ENCODE assay signal across 9 cellular contexts in genomic region chr19:24159707-24160106, GRCh38.
DNase-seq lines count a peak whose midpoint lies in the region; ATAC-seq and TF ChIP-seq lines count a peak whose summit lies in the region.
"Had no signal": no experiment of that assay in that cellular context is flagged by ENCODE, and none has a peak within 500 bp of the region (broad histone marks: within the 10 kb centered on the region; RNA-seq: fewer than 3 reads in every experiment).

No MANE protein-coding gene starts in this region.

- H3K4me3 ChIP-seq in IMR-90 (ENCODE audit: insufficient read depth, low read depth, low read length) = no peak overlapping the region
- H3K4me3 ChIP-seq in WI38 (ENCODE audit: low read depth, low read length) = no peak overlapping the region
- H3K4me3 ChIP-seq in left lung = no peak overlapping the region
- H3K4me3 ChIP-seq: SK-N-MC had no signal

- no peaks in the 10 kb centered on the region for H3K36me3 ChIP-seq in IMR-90 (ENCODE audit: control insufficient read depth, insufficient read depth, low read length)
- peaks cover 0 to 13% of the 10 kb centered on the region in 2 donors for H3K36me3 ChIP-seq in left lung

- ATAC-seq in IMR-90 (ENCODE audit: low read depth) (0 out of 2 replicates have a peak, but pooled peaks have one; percentile 42), left lung (peak; percentile 63), GM21619 (IDR thresholded peaks at IDR 0.05; ENCODE audit: unreplicated experiment) (no peak)
- ATAC-seq in stimulated activated memory B cell treated with anti-CD40 and anti-IgM and Interleukin-4, amounts not matched to agents 10 μg/mL and 1 μg/mL and 100 μg/mL, for 72 hours = no peak

- no peak overlapping the region for H3K18ac ChIP-seq in IMR-90 (ENCODE audit: low read depth, low read length)

- H2BK5ac ChIP-seq in IMR-90 (ENCODE audit: low read depth, low read length, poor library complexity, severe bottlenecking) = no peak overlapping the region

- H3K27ac Mint-ChIP-seq in stimulated activated memory B cell treated with anti-CD40 and anti-IgM and Interleukin-4, amounts not matched to agents 10 μg/mL and 1 μg/mL and 100 μg/mL, for 72 hours = no peak overlapping the region

- no peak overlapping the region for H4K8ac ChIP-seq in IMR-90 (ENCODE audit: low read depth in 2 of 2, low read length in 2 of 2)

- TF ChIP-seq POLR2A in IMR-90 (IDR thresholded peaks at IDR 0.05; ENCODE audit: low read depth, low read length) = no peak

- no peaks in the 10 kb centered on the region for H3K4me1 Mint-ChIP-seq in stimulated activated memory B cell treated with anti-CD40 and anti-IgM and Interleukin-4, amounts not matched to agents 10 μg/mL and 1 μg/mL and 100 μg/mL, for 72 hours

- peaks cover 30% of the 10 kb centered on the region for H3K36me3 Mint-ChIP-seq in stimulated activated memory B cell treated with anti-CD40 and anti-IgM and Interleukin-4, amounts not matched to agents 10 μg/mL and 1 μg/mL and 100 μg/mL, for 72 hours

- no peak overlapping the region for H4K91ac ChIP-seq in IMR-90 (ENCODE audit: insufficient read depth, low read depth, low read length)

- no peak overlapping the region for H4K5ac ChIP-seq in IMR-90 (ENCODE audit: low read depth, low read length)

- POLR2A ChIA-PET in IMR-90 (lab: Charles Lee; ENCODE audit: unreplicated experiment) = no interaction called here

- CTCF ChIA-PET in IMR-90 (lab: Yijun Ruan, JAX) = no interaction called here

- dilution Hi-C loops in IMR-90 (cut with HindIII; ENCODE audit: low sequenced_read_pairs, unreplicated experiment) = no loop called here

- TF ChIP-seq CTCF in IMR-90 (conservative IDR thresholded peaks at IDR 0.05; ENCODE audit: low read depth, low read length) = peak; percentile 38; the same call in 1 of the 2 replicates
- peak; percentile 40; the same call in 1 of the 2 replicates for TF ChIP-seq CTCF in WI38 (IDR thresholded peaks at IDR 0.05; ENCODE audit: low read depth, low read length)
- peak in 1 of 2 donors; percentile 0 for TF ChIP-seq CTCF in left lung (IDR thresholded peaks at IDR 0.05)

- H4K20me1 ChIP-seq in IMR-90 (ENCODE audit: insufficient read depth, low read length) = no peaks in the 10 kb centered on the region

- H3K56ac ChIP-seq in IMR-90 (ENCODE audit: extremely low read depth, insufficient read depth, low read length) = no peak overlapping the region

- H3K4ac ChIP-seq in IMR-90 (ENCODE audit: low read depth, low read length) = no peak overlapping the region

- no peak overlapping the region for H2BK120ac ChIP-seq in IMR-90 (ENCODE audit: low read depth, low read length)

- BruUV-seq in IMR-90 (replicated peaks; lab: Mats Ljungman, UMichigan) = no TSS peak

- no peak overlapping the region for H3K9ac ChIP-seq in IMR-90 (ENCODE audit: low read depth, low read length)

- H3K79me1 ChIP-seq in IMR-90 (ENCODE audit: low read depth in 1 of 2, low read length in 2 of 2) = no peaks in the 10 kb centered on the region

- no peak overlapping the region for H2AFZ ChIP-seq in IMR-90 (replicated peaks; ENCODE audit: low read length, poor library complexity)

- in situ Hi-C loops in IMR-90 (cut with MboI; ENCODE audit: low sequenced_read_pairs) = no loop called here

- no CpG with 5 or more reads among the region's 2 CpGs for WGBS in IMR-90 (ENCODE audit: extremely low coverage in 2 of 2, insufficient read length in 1 of 2), 2 experiments

- H3K27me3 ChIP-seq in IMR-90 (ENCODE audit: control insufficient read depth, insufficient read depth, low read length) (no peaks in the 10 kb centered on the region), left lung (no peaks in the 10 kb centered on the region)

- no peak overlapping the region for H2AK9ac ChIP-seq in IMR-90 (replicated peaks; ENCODE audit: low read depth, low read length, poor library complexity)

- H3K9me1 ChIP-seq in IMR-90 (ENCODE audit: insufficient read depth, low read length) = no peaks in the 10 kb centered on the region

- H3K9me3 Mint-ChIP-seq in stimulated activated memory B cell treated with anti-CD40 and anti-IgM and Interleukin-4, amounts not matched to agents 10 μg/mL and 1 μg/mL and 100 μg/mL, for 72 hours = peaks cover 29% of the 10 kb centered on the region

- H3K23ac ChIP-seq in IMR-90 (ENCODE audit: low read depth, low read length) = no peak overlapping the region

- no peaks in the 10 kb centered on the region for H3K27me3 Mint-ChIP-seq in stimulated activated memory B cell treated with anti-CD40 and anti-IgM and Interleukin-4, amounts not matched to agents 10 μg/mL and 1 μg/mL and 100 μg/mL, for 72 hours

- H3K27ac ChIP-seq in IMR-90 (ENCODE audit: insufficient read depth, low read length) (no peak overlapping the region), left lung (no peak overlapping the region)
- H3K27ac ChIP-seq: SK-N-MC had no signal

- no peak overlapping the region for H2BK15ac ChIP-seq in IMR-90 (ENCODE audit: low read depth, low read length)

- no peak overlapping the region for H3K14ac ChIP-seq in IMR-90 (replicated peaks; ENCODE audit: low read depth, low read length)

- H2BK20ac ChIP-seq in IMR-90 (ENCODE audit: low read depth, low read length) = no peak overlapping the region

- no peak overlapping the region for H3K4me3 Mint-ChIP-seq in stimulated activated memory B cell treated with anti-CD40 and anti-IgM and Interleukin-4, amounts not matched to agents 10 μg/mL and 1 μg/mL and 100 μg/mL, for 72 hours

- H3K9me3 ChIP-seq in IMR-90 (ENCODE audit: control insufficient read depth, insufficient read depth, low read length) = peaks cover 4% of the 10 kb centered on the region
- peaks cover 0 to 97% of the 10 kb centered on the region in 2 donors for H3K9me3 ChIP-seq in left lung

- DNase-seq in DMS114 treated with DMSO at 0.1 percent for 48 hours (lab: John Stamatoyannopoulos, UW; ENCODE audit: unreplicated experiment) (peak; percentile 4), IMR-90 (peak; percentile 17), left lung (no peak), GM03348 (ENCODE audit: low spot score) (no peak), COR-L47 (lab: John Stamatoyannopoulos, UW) (no peak)

- no peaks in the 10 kb centered on the region for H3K4me1 ChIP-seq in IMR-90 (ENCODE audit: control insufficient read depth, insufficient read depth, low read length)
- H3K4me1 ChIP-seq in left lung = no peaks in the 10 kb centered on the region

- H3K4me2 ChIP-seq in IMR-90 (ENCODE audit: low read depth, low read length) = no peak overlapping the region

- intact Hi-C loops in IMR-90 (cut with micrococcal nuclease) = loop anchor here (10.0 kb wide), 1 partner anchor 125 kb away; no protein-coding TSS in a partner anchor
- intact Hi-C loops in left lung (cut with DNase I) = no loop called here

- peak; percentile 47 for TF ChIP-seq RAD21 in IMR-90 (IDR thresholded peaks at IDR 0.05; ENCODE audit: low read length)

- H2AK5ac ChIP-seq in IMR-90 (ENCODE audit: low read depth, low read length) = no peak overlapping the region

TF ChIP-seq in IMR-90, 13 proteins besides CTCF, POLR2A, EP300 and RAD21:
- TF ChIP-seq MXI1 (IDR thresholded peaks at IDR 0.05; ENCODE audit: borderline replicate concordance, low read depth, low read length) (no peak), NFE2L2 (IDR thresholded peaks at IDR 0.05; ENCODE audit: low read depth, low read length) (no peak), ELK1 (IDR thresholded peaks at IDR 0.05; ENCODE audit: borderline replicate concordance, low read depth, low read length) (no peak), BHLHE40 (IDR thresholded peaks at IDR 0.05; ENCODE audit: low read depth, low read length) (no peak)

Comparison
In these comparisons a context has a peak if more than half of its experiments do, and no peak if none do; other contexts are left out.
1. DNase-seq: peak in DMS114 treated with DMSO at 0.1 percent for 48 hours (single experiment) and IMR-90 (single experiment); none in left lung (0 of 2), GM03348 (single experiment) and COR-L47 (single experiment).
2. ATAC-seq: peak in IMR-90 (single experiment) and left lung (single experiment); none in GM21619 (single experiment) and stimulated activated memory B cell treated with anti-CD40 and anti-IgM and Interleukin-4, amounts not matched to agents 10 μg/mL and 1 μg/mL and 100 μg/mL, for 72 hours (single experiment).